Comparison of ENCODE assay signal across 8 cellular contexts in the genomic region with DNA sequence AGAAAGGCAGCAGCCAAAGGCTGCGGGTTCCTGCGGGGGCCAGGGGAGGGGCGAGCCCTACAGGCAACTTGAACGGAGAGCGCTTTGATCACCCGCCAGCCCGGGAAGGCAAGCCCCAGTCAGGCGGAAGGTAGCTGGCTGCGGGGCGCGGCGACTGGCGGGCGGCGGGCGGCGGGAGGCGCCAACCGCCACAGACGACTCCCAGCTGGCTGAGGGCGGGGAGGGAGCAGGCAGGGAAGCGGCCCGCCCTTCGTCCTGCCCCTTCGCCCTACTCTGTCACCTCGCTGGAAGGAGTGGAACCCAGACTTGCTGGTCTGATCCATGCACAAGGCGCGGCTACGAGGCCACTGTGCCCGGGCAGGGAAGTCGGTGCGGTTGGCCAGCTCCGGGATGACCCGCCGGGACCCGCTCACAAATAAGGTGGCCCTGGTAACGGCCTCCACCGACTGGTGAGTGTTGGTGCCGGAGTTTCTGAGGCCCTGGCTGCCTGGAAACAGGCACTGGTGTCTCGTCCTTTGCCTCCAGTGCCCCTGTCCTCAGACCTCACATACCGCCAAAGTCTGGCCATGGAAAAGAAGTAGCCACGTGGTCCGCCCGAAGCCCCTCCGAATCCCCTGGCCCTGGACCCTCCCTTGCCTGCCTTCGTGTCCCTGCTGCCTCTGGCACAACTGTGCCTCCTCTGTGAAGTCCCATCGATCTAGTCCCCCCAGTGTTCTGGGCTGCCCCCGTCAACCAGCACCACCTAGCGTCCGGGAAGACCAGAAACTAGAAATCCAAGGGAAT. TPM values are rescaled to one million over a fixed set of nuclear protein-coding genes. Genes with fewer than 3 reads are reported as not detected.
DNase-seq lines count a peak whose midpoint lies in the region; ATAC-seq, FAIRE-seq and TF ChIP-seq lines count a peak whose summit lies in the region.
"Not testable (repeated sequence)": the region's sequence is repeated elsewhere in the genome, so short reads cannot be mapped to it uniquely, and the experiment has no call there.

No MANE protein-coding gene starts in this region.

- not testable (repeated sequence) for H3K27me3 Mint-ChIP-seq in activated CD4-positive, alpha-beta T cell treated with anti-CD3 and anti-CD28 coated beads for 36 hours

- DNase-seq in AML-193 (lab: John Stamatoyannopoulos, UW) = peak; percentile 52 to 58
- DNase-seq in GM19239 (ENCODE audit: insufficient read length, low spot score) = peak; percentile 53
- peak; percentile 84 for DNase-seq in NCI-H510A treated with DMSO at 0.1 percent for 48 hours (lab: John Stamatoyannopoulos, UW)
- DNase-seq in activated CD4-positive, alpha-beta T cell treated with anti-CD3 and anti-CD28 coated beads for 36 hours = peak; percentile 86
- peak; percentile 93 for DNase-seq in kidney
- peak; percentile 64 for DNase-seq in smooth muscle cell (lab: John Stamatoyannopoulos, UW; ENCODE audit: unreplicated experiment)

- CTCF ChIA-PET in activated CD4-positive, alpha-beta T cell treated with anti-CD3 and anti-CD28 coated beads for 36 hours (lab: Charles Lee) = interaction anchor here (0.6 to 2.0 kb wide), 7 partner anchors 9 to 400 kb away, joined by 3 to 6 read pairs (median 4); a partner anchor contains a TSS

- not testable (repeated sequence) for FAIRE-seq in GM19239 (lab: Jason Lieb, UNC); kidney (lab: Jason Lieb, UNC)

- H3K79me2 ChIP-seq in smooth muscle cell (ENCODE audit: low read depth) = not testable (repeated sequence)

- H3K36me3 Mint-ChIP-seq in activated CD4-positive, alpha-beta T cell treated with anti-CD3 and anti-CD28 coated beads for 36 hours (ENCODE audit: low read depth) = not testable (repeated sequence)

- not testable (repeated sequence) for H3K27me3 ChIP-seq in smooth muscle cell (ENCODE audit: low read depth)

- H3K4me3 ChIP-seq in kidney (ENCODE audit: low read length in 2 of 2) (peak overlapping the region; percentile 73 to 87), smooth muscle cell (peak overlapping the region; percentile 84)

- intact Hi-C loops in activated CD4-positive, alpha-beta T cell treated with anti-CD3 and anti-CD28 coated beads for 36 hours (cut with DNase I, micrococcal nuclease) = loop anchor here (1.0 to 5.0 kb wide), 4 partner anchors 15 to 49 kb away; a partner anchor contains a TSS
- intact Hi-C loops in kidney (cut with DNase I) = not testable (repeated sequence)

- H3K36me3 ChIP-seq in kidney (ENCODE audit: control insufficient read depth in 1 of 2, insufficient read depth in 2 of 2, low read length in 2 of 2); smooth muscle cell (ENCODE audit: low read depth): not testable (repeated sequence)

- H3K4me1 Mint-ChIP-seq in activated CD4-positive, alpha-beta T cell treated with anti-CD3 and anti-CD28 coated beads for 36 hours = peaks cover 15% of the 10 kb centered on the region

- POLR2A ChIA-PET in activated CD4-positive, alpha-beta T cell treated with anti-CD3 and anti-CD28 coated beads for 36 hours (lab: Charles Lee) = interaction anchor here (0.6 kb wide), 1 partner anchor 20 kb away, joined by 3 read pairs; no protein-coding TSS in a partner anchor

- peak; percentile 43 for ATAC-seq in HG03520 (IDR thresholded peaks at IDR 0.05; ENCODE audit: unreplicated experiment)
- peak; percentile 89 for ATAC-seq in activated CD4-positive, alpha-beta T cell treated with anti-CD3 and anti-CD28 coated beads for 36 hours

- peak overlapping the region; percentile 70 for H3K27ac ChIP-seq in cingulate gyrus (ENCODE audit: low read depth, low read length)
- peak overlapping the region; percentile 90 to 92 for H3K27ac ChIP-seq in kidney (ENCODE audit: low read depth in 2 of 2, low read length in 2 of 2)
- H3K27ac ChIP-seq in smooth muscle cell (ENCODE audit: low read depth) = peak overlapping the region; percentile 31

- H3K9me3 ChIP-seq in kidney (ENCODE audit: control insufficient read depth in 1 of 2, low read length in 2 of 2); smooth muscle cell (replicated peaks; ENCODE audit: low read depth): not testable (repeated sequence)

- H3K4me2 ChIP-seq in smooth muscle cell = peak overlapping the region; percentile 97

- not testable (repeated sequence) for H4K20me1 ChIP-seq in smooth muscle cell (ENCODE audit: low read depth)

- WGBS in smooth muscle cell (ENCODE audit: low lambda C conversion rate) = 1% methylated on average over 36 of the region's 50 CpGs

- H3K4me3 Mint-ChIP-seq in activated CD4-positive, alpha-beta T cell treated with anti-CD3 and anti-CD28 coated beads for 36 hours = peak overlapping the region; percentile 92

- H3K27ac Mint-ChIP-seq in activated CD4-positive, alpha-beta T cell treated with anti-CD3 and anti-CD28 coated beads for 36 hours = peak overlapping the region; percentile 88

- H3K9ac ChIP-seq in kidney (ENCODE audit: low read length in 2 of 2) = peak overlapping the region; percentile 75 to 85
- not testable (repeated sequence) for H3K9ac ChIP-seq in smooth muscle cell (ENCODE audit: low read depth)

- not testable (repeated sequence) for H3F3A ChIP-seq in smooth muscle cell (ENCODE audit: low read depth)

- TF ChIP-seq CTCF in kidney (IDR thresholded peaks at IDR 0.05; ENCODE audit: borderline replicate concordance, extremely low read depth, insufficient read depth) (peak; percentile 55), smooth muscle cell (IDR thresholded peaks at IDR 0.05; ENCODE audit: borderline replicate concordance, insufficient read depth, poor library complexity, severe bottlenecking) (peak; percentile 70)

- not testable (repeated sequence) for H3K4me1 ChIP-seq in kidney (ENCODE audit: control insufficient read depth in 1 of 2, insufficient read depth in 1 of 2, low read depth in 1 of 2, low read length in 2 of 2); smooth muscle cell (ENCODE audit: low read depth)

- not testable (repeated sequence) for H3K9me3 Mint-ChIP-seq in activated CD4-positive, alpha-beta T cell treated with anti-CD3 and anti-CD28 coated beads for 36 hours (ENCODE audit: low read depth)

- peak overlapping the region; percentile 98 for H2AFZ ChIP-seq in smooth muscle cell (ENCODE audit: low read depth)

RNA-seq across cellular contexts. Expression of a gene that starts 15.4 kb away (rescaled TPM):
- total RNA-seq in activated CD4-positive, alpha-beta T cell treated with anti-CD3 and anti-CD28 coated beads for 36 hours = under 1 TPM; 0.74 to 0.91 TPM
- total RNA-seq in kidney (1.4 TPM), smooth muscle cell (0.04 TPM in 1 of 2 replicates, not detected in the other)
- polyA plus RNA-seq in kidney (ENCODE audit: insufficient read depth, low read depth, low replicate concordance) (1.5 TPM), smooth muscle cell (0.11 TPM in 1 of 2 replicates, not detected in the other)

RNA-seq across cellular contexts. Expression of a gene that starts 35.0 kb away (rescaled TPM):
- not detected for total RNA-seq in activated CD4-positive, alpha-beta T cell treated with anti-CD3 and anti-CD28 coated beads for 36 hours
- 0.19 TPM for total RNA-seq in kidney
- polyA plus RNA-seq in kidney (ENCODE audit: insufficient read depth, low read depth, low replicate concordance) = 3.4 TPM
- total RNA-seq in smooth muscle cell = not detected in 2 replicates
- polyA plus RNA-seq in smooth muscle cell = not detected in 2 replicates

RNA-seq across cellular contexts. Expression of a gene that starts 47.6 kb away (rescaled TPM):
- 10 to 100 TPM; 27.5 to 27.6 TPM for total RNA-seq in activated CD4-positive, alpha-beta T cell treated with anti-CD3 and anti-CD28 coated beads for 36 hours
- total RNA-seq in kidney = 20.7 TPM
- polyA plus RNA-seq in kidney (ENCODE audit: insufficient read depth, low read depth, low replicate concordance) = 463 TPM
- total RNA-seq in smooth muscle cell = 8.2 and 10.6 TPM in 2 replicates
- 21.5 and 26.0 TPM in 2 replicates for polyA plus RNA-seq in smooth muscle cell

RNA-seq across cellular contexts. Expression of a gene that starts 57.7 kb away (rescaled TPM):
- 100 to 1,000 TPM; 101 to 115 TPM for total RNA-seq in activated CD4-positive, alpha-beta T cell treated with anti-CD3 and anti-CD28 coated beads for 36 hours
- 36.1 TPM for total RNA-seq in kidney
- polyA plus RNA-seq in kidney (ENCODE audit: insufficient read depth, low read depth, low replicate concordance) = 140 TPM
- total RNA-seq in smooth muscle cell = 21.5 and 25.6 TPM in 2 replicates
- polyA plus RNA-seq in smooth muscle cell = 40.4 and 46.1 TPM in 2 replicates

Comparison
In these comparisons a context has a peak if more than half of its experiments do, and no peak if none do; other contexts are left out.
1. Peak in every context shown above with its lines: DNase-seq, ATAC-seq, H3K4me3 ChIP-seq and H3K27ac ChIP-seq.
2. H3K27ac ChIP-seq: peak in every context shown above with its lines; median percentile 91 in kidney; 70 in cingulate gyrus; 31 in smooth muscle cell.